8 cellular contexts compared by ENCODE assay signal in the genomic region with DNA sequence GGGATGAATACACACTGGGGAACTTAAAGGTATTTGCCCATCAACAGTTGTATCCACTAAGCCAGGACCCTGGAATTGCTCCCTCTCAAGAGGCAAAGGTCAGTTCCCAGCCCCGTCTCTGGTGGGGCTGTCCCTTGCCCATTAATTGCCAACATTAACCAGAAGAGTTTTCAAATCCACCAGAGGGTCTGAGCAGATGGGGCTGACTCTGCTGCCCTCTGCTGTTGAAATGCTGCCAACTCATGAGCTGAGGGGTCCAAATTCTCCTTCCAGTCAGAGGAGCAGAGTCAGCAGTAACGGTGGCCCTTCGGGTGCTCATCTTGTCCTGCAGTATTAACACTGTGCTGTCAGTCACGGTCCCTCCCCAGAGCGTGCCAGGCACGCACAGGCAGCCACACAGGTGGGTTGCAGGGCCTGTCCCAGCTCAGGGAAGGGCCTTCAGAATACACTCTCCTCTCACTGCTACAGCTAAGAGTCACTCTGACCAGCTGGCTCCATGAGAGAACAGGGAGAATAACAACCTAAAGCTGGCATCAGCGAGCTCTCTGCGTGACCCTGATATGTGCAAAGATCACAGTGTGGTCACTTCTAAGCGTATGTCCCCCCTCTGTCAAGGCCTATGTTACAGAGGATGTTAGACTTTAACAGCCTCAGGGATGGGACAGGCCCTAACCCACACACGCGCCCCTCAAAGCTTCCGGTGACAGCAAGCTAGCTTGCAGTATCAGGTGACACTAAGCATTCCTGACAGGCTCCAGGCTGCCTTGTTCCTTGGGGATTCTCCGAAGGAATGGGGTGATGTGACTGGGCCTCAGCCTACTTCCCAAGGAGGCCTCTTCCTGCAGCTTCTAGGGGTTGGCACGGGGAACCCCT. TPM values are rescaled to one million over a fixed set of nuclear protein-coding genes. Genes with fewer than 3 reads are reported as not detected.
DNase-seq lines count a peak whose midpoint lies in the region; ATAC-seq and TF ChIP-seq lines count a peak whose summit lies in the region.

No MANE protein-coding gene starts in this region.

- H3K4me1 ChIP-seq in liver (ENCODE audit: control insufficient read depth in 4 of 4, insufficient read depth in 4 of 4, low read length in 3 of 4) = peaks cover 0 to 7% (median 3%) of the 10 kb centered on the region in 4 donors

- H3K27me3 ChIP-seq in liver (ENCODE audit: control insufficient read depth in 4 of 4, insufficient read depth in 4 of 4, low read length in 3 of 4) = no peaks in the 10 kb centered on the region

- 62% methylated on average over 14 of the region's 14 CpGs for WGBS in liver

- peaks cover 17% of the 10 kb centered on the region for H3K4me1 Mint-ChIP-seq in CD14-positive monocyte

- no peak overlapping the region for H3K4me3 Mint-ChIP-seq in CD14-positive monocyte

- H3K36me3 Mint-ChIP-seq in CD14-positive monocyte = peaks cover 78 to 97% of the 10 kb centered on the region in 2 donors

- ATAC-seq in HG03520 (IDR thresholded peaks at IDR 0.05; ENCODE audit: unreplicated experiment) = no peak

- H3K9ac ChIP-seq in liver (ENCODE audit: low read depth in 1 of 2, low read length in 2 of 2) = no peak overlapping the region

- DNase-seq in CD14-positive monocyte (ENCODE audit: low spot score) = peak; percentile 72
- peak; percentile 61 for DNase-seq in H4 (ENCODE audit: low spot score)
- peak; percentile 19 for DNase-seq in NCI-H2227 treated with DMSO at 0.1 percent for 48 hours (lab: John Stamatoyannopoulos, UW)
- peak; percentile 76 for DNase-seq in activated CD4-positive, alpha-beta T cell treated with anti-CD3 and anti-CD28 coated beads for 48 hours
- no peak for DNase-seq in coronary artery (ENCODE audit: low spot score)
- DNase-seq in stimulated activated CD8-positive, alpha-beta memory T cell treated with anti-CD3 and anti-CD28 coated beads, Interleukin-12 subunit alpha, Interleukin-12 subunit beta, amount 100 ng/mL, for 1 hour (ENCODE audit: low read depth) = peak; percentile 66

- peak overlapping the region; percentile 71 to 90 (median 73) for H3K27ac Mint-ChIP-seq in CD14-positive monocyte

- H3K27me3 Mint-ChIP-seq in CD14-positive monocyte (ENCODE audit: low read depth in 3 of 3) = peaks cover 0 to 5% (median 0%) of the 10 kb centered on the region in 3 donors

- H3K9me3 Mint-ChIP-seq in CD14-positive monocyte = peaks cover 2 to 9% (median 5%) of the 10 kb centered on the region in 7 donors

- peak; percentile 96 for TF ChIP-seq RAD21 in liver (IDR thresholded peaks at IDR 0.05)

- TF ChIP-seq CTCF in CD14-positive monocyte (IDR thresholded peaks at IDR 0.05) = peak; percentile 88
- peak; percentile 55 for TF ChIP-seq CTCF in coronary artery (IDR thresholded peaks at IDR 0.05)
- TF ChIP-seq CTCF in liver (IDR thresholded peaks at IDR 0.05; ENCODE audit: low read depth, low read length, missing input control) = peak; percentile 94

- intact Hi-C loops in CD14-positive monocyte (cut with micrococcal nuclease) = loop anchor here (2.0 to 10.0 kb wide), 3 partner anchors 80 to 132 kb away; partner anchors contain the start of genes JMJD7 (in 1 of the 2) and MAPKBP1 (in 1 of the 2)

- no peak overlapping the region for H3K4me3 ChIP-seq in coronary artery
- H3K4me3 ChIP-seq in liver (ENCODE audit: low read depth in 1 of 3, low read length in 3 of 3) = no peak overlapping the region

- peak overlapping the region in 1 of 2 donors; percentile 24 for H3K27ac ChIP-seq in coronary artery
- H3K27ac ChIP-seq in liver (ENCODE audit: low read depth in 1 of 2, low read length in 2 of 2) = no peak overlapping the region

- peaks cover 13 to 28% (median 19%) of the 10 kb centered on the region in 4 donors for H3K36me3 ChIP-seq in liver (ENCODE audit: control insufficient read depth in 4 of 4, insufficient read depth in 3 of 4, low read depth in 1 of 4, low read length in 3 of 4)

- peaks cover 0 to 4% (median 0%) of the 10 kb centered on the region in 4 donors for H3K9me3 ChIP-seq in liver (ENCODE audit: control insufficient read depth in 4 of 4, low read length in 3 of 4)

TF ChIP-seq in liver, 16 proteins besides CTCF, POLR2A, EP300 and RAD21:
- no peak for TF ChIP-seq ZBTB33 (IDR thresholded peaks at IDR 0.05)
- TF ChIP-seq HNF4A (conservative IDR thresholded peaks at IDR 0.05) = peak in 1 of 2 donors; percentile 37

RNA-seq across cellular contexts. Expression of gene SPTBN5, which starts 10.9 kb away (rescaled TPM):
- polyA plus RNA-seq in CD14-positive monocyte = not detected
- total RNA-seq in H4 (2014; rRNA removed; shearing (Covaris generic)) = not detected in 2 replicates
- total RNA-seq in liver = 1 to 10 TPM in 1 of 2 donors, under 1 TPM in 1; 0.14 to 1.7 TPM
- polyA plus RNA-seq in liver = under 1 TPM; 0.12 to 0.19 TPM
